Comparison of ENCODE assay signal across 22 cellular contexts in genomic region chr17:80906364-80907259, GRCh38.
DNase-seq lines count a peak whose midpoint lies in the region; TF ChIP-seq lines count a peak whose summit lies in the region.
"Had no signal": no experiment of that assay in that cellular context is flagged by ENCODE, and none has a peak within 500 bp of the region (broad histone marks: within the 10 kb centered on the region; RNA-seq: fewer than 3 reads in every experiment).

No MANE protein-coding gene starts in this region.

- peaks cover 0 to 8% (median 0%) of the 10 kb centered on the region in 11 experiments; a peak in 1 of 22 replicates for H3K9me3 ChIP-seq in BLaER1 treated with 17β-estradiol and CSF1 and Interleukin-3, amounts not matched to agents 10 nM and 100 nM (replicated peaks in 1 of 11)
- H3K9me3 ChIP-seq in osteoblast (ENCODE audit: low read depth, low read length), result no peaks in the 10 kb centered on the region
- no peaks in the 10 kb centered on the region for H3K9me3 ChIP-seq in CD4-positive, alpha-beta memory T cell (ENCODE audit: control insufficient read depth in 1 of 2, low read length in 2 of 2)
- H3K9me3 ChIP-seq: A549, BE2C, SK-N-SH had no signal

- no peak overlapping the region for H3K9ac ChIP-seq in BLaER1 treated with 17β-estradiol and CSF1 and Interleukin-3, amounts not matched to agents 10 nM and 100 nM
- H3K9ac ChIP-seq: SK-N-SH had no signal

- H3K4me3 Mint-ChIP-seq in dendritic cell treated with granulocyte-macrophage colony-stimulating factor and Interleukin-4, amounts not matched to agents 40 ng/mL and 50 ng/mL, for 4 days, result no peak overlapping the region
- no peak overlapping the region for H3K4me3 Mint-ChIP-seq in CD4-positive, alpha-beta memory T cell
- H3K4me3 Mint-ChIP-seq: CD4-positive, alpha-beta T cell had no signal

- CTCF ChIA-PET in RWPE1 (lab: Yijun Ruan, JAX), result no interaction called here
- CTCF ChIA-PET in CD4-positive, alpha-beta memory T cell (lab: Charles Lee; ENCODE audit: partially characterized antibody), result no interaction called here

- DNase-seq in RWPE1 (ENCODE audit: low spot score) (no peak), osteoblast (ENCODE audit: insufficient read length, low spot score, missing footprints) (peak; percentile 55), activated gamma-delta T cell (lab: John Stamatoyannopoulos, UW) (no peak)
- DNase-seq in CD4-positive, alpha-beta memory T cell, result no peak
- DNase-seq in stimulated activated CD8-positive, alpha-beta memory T cell treated with anti-CD3 and anti-CD28 coated beads, Interleukin-4, amount 100 ng/mL, for 48 hours, result no peak
- DNase-seq: BE2C; CD4-positive, alpha-beta T cell; DND-41; Karpas-422; MV-4-11; NCI-H1105 treated with DMSO at 0.1 percent for 48 hours; NCI-H1694; NCI-H2081; NCI-H2171 treated with DMSO at 0.1 percent for 48 hours; NCI-H446; NCI-H526; SHP77 treated with DMSO at 0.1 percent for 48 hours; SK-N-SH had no signal

- H3K4me2 ChIP-seq in BLaER1 treated with 17β-estradiol and CSF1 and Interleukin-3, amounts not matched to agents 10 nM and 100 nM, result peak overlapping the region in 6 of 11 experiments; percentile 72 to 90 (median 85); a peak in 10 of 22 replicates
- H3K4me2 ChIP-seq in osteoblast (ENCODE audit: insufficient read depth, low read length), result no peak overlapping the region
- H3K4me2 ChIP-seq: A549, SK-N-SH had no signal

- H3K27ac Mint-ChIP-seq in dendritic cell treated with granulocyte-macrophage colony-stimulating factor and Interleukin-4, amounts not matched to agents 40 ng/mL and 50 ng/mL, for 4 days, result peak overlapping the region; percentile 31
- H3K27ac Mint-ChIP-seq in CD4-positive, alpha-beta memory T cell, result no peak overlapping the region
- H3K27ac Mint-ChIP-seq: CD4-positive, alpha-beta T cell had no signal

- H4K20me1 ChIP-seq in BLaER1 treated with 17β-estradiol and CSF1 and Interleukin-3, amounts not matched to agents 10 nM and 100 nM, result peaks cover 0 to 91% (median 51%) of the 10 kb centered on the region in 11 experiments; a peak in 21 of 22 replicates
- H4K20me1 ChIP-seq in osteoblast (ENCODE audit: insufficient read depth, low read length), result no peaks in the 10 kb centered on the region

- H3K4me1 Mint-ChIP-seq in dendritic cell treated with granulocyte-macrophage colony-stimulating factor and Interleukin-4, amounts not matched to agents 40 ng/mL and 50 ng/mL, for 4 days (ENCODE audit: low read depth), result peaks cover 4% of the 10 kb centered on the region
- peaks cover 2 to 7% (median 4%) of the 10 kb centered on the region in 4 donors for H3K4me1 Mint-ChIP-seq in CD4-positive, alpha-beta memory T cell

- H3K36me3 ChIP-seq in BLaER1 treated with 17β-estradiol and CSF1 and Interleukin-3, amounts not matched to agents 10 nM and 100 nM, result peaks cover 27 to 84% (median 56%) of the 10 kb centered on the region in 11 experiments
- H3K36me3 ChIP-seq in osteoblast (ENCODE audit: insufficient read depth, low read length), result peaks cover 16% of the 10 kb centered on the region
- H3K36me3 ChIP-seq in CD4-positive, alpha-beta memory T cell (ENCODE audit: insufficient read depth, low read length), result peaks cover 15% of the 10 kb centered on the region

- H3K79me2 ChIP-seq in osteoblast (ENCODE audit: insufficient read depth, low read length), result no peaks in the 10 kb centered on the region

- H3K9me3 Mint-ChIP-seq in dendritic cell treated with granulocyte-macrophage colony-stimulating factor and Interleukin-4, amounts not matched to agents 40 ng/mL and 50 ng/mL, for 4 days, result no peaks in the 10 kb centered on the region
- no peaks in the 10 kb centered on the region for H3K9me3 Mint-ChIP-seq in CD4-positive, alpha-beta memory T cell
- H3K9me3 Mint-ChIP-seq: CD4-positive, alpha-beta T cell had no signal

- H2AFZ ChIP-seq in osteoblast (ENCODE audit: low read length), result no peak overlapping the region

- H3K27ac ChIP-seq in BLaER1 treated with 17β-estradiol and CSF1 and Interleukin-3, amounts not matched to agents 10 nM and 100 nM, result no peak overlapping the region
- H3K27ac ChIP-seq in RWPE1 (peak overlapping the region; percentile 3; the same call in 1 of the 2 replicates), osteoblast (ENCODE audit: low read depth, low read length) (no peak overlapping the region)
- no peak overlapping the region for H3K27ac ChIP-seq in CD4-positive, alpha-beta memory T cell (ENCODE audit: low read depth, low read length)
- H3K27ac ChIP-seq: A549 had no signal

- H3K36me3 Mint-ChIP-seq in dendritic cell treated with granulocyte-macrophage colony-stimulating factor and Interleukin-4, amounts not matched to agents 40 ng/mL and 50 ng/mL, for 4 days (ENCODE audit: low read depth), result peaks cover 97% of the 10 kb centered on the region
- H3K36me3 Mint-ChIP-seq in CD4-positive, alpha-beta memory T cell, result peaks cover 28 to 33% of the 10 kb centered on the region in 2 donors

- H3K27me3 Mint-ChIP-seq in dendritic cell treated with granulocyte-macrophage colony-stimulating factor and Interleukin-4, amounts not matched to agents 40 ng/mL and 50 ng/mL, for 4 days, result no peaks in the 10 kb centered on the region
- no peaks in the 10 kb centered on the region for H3K27me3 Mint-ChIP-seq in CD4-positive, alpha-beta memory T cell
- H3K27me3 Mint-ChIP-seq: CD4-positive, alpha-beta T cell had no signal

- H3K27me3 ChIP-seq in BLaER1 treated with 17β-estradiol and CSF1 and Interleukin-3, amounts not matched to agents 10 nM and 100 nM, result peaks cover 25 to 78% (median 53%) of the 10 kb centered on the region in 11 experiments
- H3K27me3 ChIP-seq in osteoblast (ENCODE audit: insufficient read depth, low read length), result no peaks in the 10 kb centered on the region
- no peaks in the 10 kb centered on the region for H3K27me3 ChIP-seq in CD4-positive, alpha-beta memory T cell (ENCODE audit: insufficient read depth, low read length)
- H3K27me3 ChIP-seq: BE2C had no signal

- H3K4me1 ChIP-seq in BLaER1 treated with 17β-estradiol and CSF1 and Interleukin-3, amounts not matched to agents 10 nM and 100 nM, result peaks cover 8 to 95% (median 71%) of the 10 kb centered on the region in 10 experiments
- H3K4me1 ChIP-seq in osteoblast (ENCODE audit: insufficient read depth, low read length), result no peaks in the 10 kb centered on the region
- peaks cover 5% of the 10 kb centered on the region for H3K4me1 ChIP-seq in CD4-positive, alpha-beta memory T cell (ENCODE audit: insufficient read depth, low read length)
- H3K4me1 ChIP-seq: A549, BE2C had no signal

- intact Hi-C loops in dendritic cell treated with granulocyte-macrophage colony-stimulating factor and Interleukin-4, amounts not matched to agents 40 ng/mL and 50 ng/mL, for 4 days (cut with micrococcal nuclease), result no loop called here
- intact Hi-C loops in CD4-positive, alpha-beta memory T cell (cut with micrococcal nuclease), result no loop called here

- POLR2A ChIA-PET in RWPE1 (lab: Yijun Ruan, JAX; ENCODE audit: low non-redundant PET), result no interaction called here
- POLR2A ChIA-PET in CD4-positive, alpha-beta memory T cell (lab: Charles Lee; ENCODE audit: partially characterized antibody), result no interaction called here

- no peak for TF ChIP-seq CTCF in RWPE1 (conservative IDR thresholded peaks at IDR 0.05; ENCODE audit: low read depth)
- TF ChIP-seq CTCF in osteoblast (IDR thresholded peaks at IDR 0.05; ENCODE audit: extremely low read depth, low read depth, low read length), result no peak

- H3K4me3 ChIP-seq in BLaER1 treated with 17β-estradiol and CSF1 and Interleukin-3, amounts not matched to agents 10 nM and 100 nM, result no peak overlapping the region
- no peak overlapping the region for H3K4me3 ChIP-seq in osteoblast (ENCODE audit: insufficient read depth, low read length)
- H3K4me3 ChIP-seq in CD4-positive, alpha-beta memory T cell (ENCODE audit: low read length in 2 of 2), result no peak overlapping the region
- H3K4me3 ChIP-seq: A549, GM12878 had no signal
